In the genomic region with DNA sequence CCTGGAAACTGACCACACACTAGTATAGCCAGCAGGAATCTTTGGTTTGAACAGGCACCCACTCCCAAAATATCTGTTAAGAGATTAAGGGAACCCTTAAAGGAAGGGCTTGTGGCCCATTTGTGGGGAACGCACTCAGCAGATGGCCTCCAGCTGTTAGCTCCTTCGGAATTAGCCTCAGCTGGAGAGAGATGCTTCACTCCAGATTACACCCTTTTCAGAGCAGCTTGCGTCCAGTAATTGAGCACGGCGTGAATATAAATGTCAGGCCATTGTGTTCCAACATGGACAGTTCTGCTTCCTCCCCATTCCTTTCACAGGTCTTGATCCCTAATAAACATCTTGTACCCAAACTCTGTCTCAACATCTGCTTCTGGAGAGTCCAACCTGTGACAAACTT, we compare ENCODE assay signal across 18 cellular contexts.
"Had no signal": no experiment of that assay in that cellular context is flagged by ENCODE, and none has a peak within 500 bp of the region (broad histone marks: within the 10 kb centered on the region; RNA-seq: fewer than 3 reads in every experiment).

No MANE protein-coding gene starts in this region.

- H3K27me3 Mint-ChIP-seq: memory B cell, naive B cell had no signal

- H3K36me3 Mint-ChIP-seq: memory B cell, naive B cell had no signal

- H3K27ac ChIP-seq: dorsolateral prefrontal cortex, lower lobe of right lung, neutrophil, psoas muscle had no signal

- H3K4me3 ChIP-seq: dorsolateral prefrontal cortex, lower lobe of right lung, psoas muscle had no signal

- ATAC-seq: left lobe of liver, lower lobe of right lung, psoas muscle, sciatic nerve had no signal

- H3K4me1 Mint-ChIP-seq: memory B cell, naive B cell, nephron had no signal

- DNase-seq: cortex of kidney; dorsolateral prefrontal cortex; effector CD8-positive, alpha-beta T cell; islet precursor cell; lower lobe of right lung; midbrain; naive B cell; psoas muscle; retina; small intestine; stimulated activated CD4-positive, alpha-beta T cell treated with anti-CD3 and anti-CD28 coated beads, Interleukin-12 subunit alpha, Interleukin-12 subunit beta, amount 100 ng/mL, for 4 hours; stimulated activated naive CD4-positive, alpha-beta T cell treated with Interleukin-2 at 50 U/mL for 16 hours; trophoblast cell had no signal

- H3K27ac Mint-ChIP-seq: memory B cell, naive B cell, nephron had no signal

- H3K4me3 Mint-ChIP-seq: memory B cell, naive B cell, nephron had no signal

- H3K27me3 ChIP-seq: dorsolateral prefrontal cortex, neutrophil had no signal

- H3K9me3 ChIP-seq: lower lobe of right lung, neutrophil, psoas muscle had no signal

- H3K36me3 ChIP-seq: lower lobe of right lung, neutrophil had no signal

- H3K4me1 ChIP-seq: lower lobe of right lung, psoas muscle had no signal

- H3K9me3 Mint-ChIP-seq: nephron had no signal
